In the genomic region with DNA sequence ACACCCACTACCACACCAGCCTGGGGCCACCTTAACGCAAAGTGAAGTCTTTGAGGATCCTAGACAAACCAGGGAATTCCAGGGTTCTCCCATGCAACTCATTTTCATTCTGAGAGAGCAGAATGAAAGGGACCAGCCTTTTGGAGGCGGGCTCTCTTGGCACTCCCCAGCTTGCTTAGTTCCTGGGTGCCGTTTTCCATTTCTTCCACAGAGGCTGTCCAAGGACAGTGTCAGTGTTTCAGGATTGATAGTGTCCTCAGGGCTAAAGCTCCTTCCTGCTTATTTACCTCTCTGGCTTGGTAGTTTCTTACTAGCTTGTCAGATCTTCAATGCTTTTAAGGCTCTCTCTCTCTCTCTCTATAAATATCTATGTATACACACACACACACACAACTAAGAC, we compare ENCODE assay signal across 19 cellular contexts. TPM values are rescaled to one million over a fixed set of nuclear protein-coding genes. Genes with fewer than 3 reads are reported as not detected.
DNase-seq lines count a peak whose midpoint lies in the region; ATAC-seq, FAIRE-seq and TF ChIP-seq lines count a peak whose summit lies in the region.
"Had no signal": no experiment of that assay in that cellular context is flagged by ENCODE, and none has a peak within 500 bp of the region (broad histone marks: within the 10 kb centered on the region; RNA-seq: fewer than 3 reads in every experiment).

No MANE protein-coding gene starts in this region.

- H3K4me3 ChIP-seq in LNCaP clone FGC (ENCODE audit: low read depth, low read length) (no peak overlapping the region), pancreas (no peak overlapping the region)
- H3K4me3 ChIP-seq: BLaER1 treated with 17β-estradiol and CSF1 and Interleukin-3, amounts not matched to agents 10 nM and 100 nM; GM23248 had no signal

- H3K27me3 ChIP-seq in pancreas: no peaks in the 10 kb centered on the region
- H3K27me3 ChIP-seq: BLaER1 treated with 17β-estradiol and CSF1 and Interleukin-3, amounts not matched to agents 10 nM and 100 nM had no signal

- FAIRE-seq in pancreas (lab: Jason Lieb, UNC) (no peak), urothelium cell line (lab: Jason Lieb, UNC) (no peak)
- FAIRE-seq: G401.6, GM12891, GM19239, HepG2, HTR-8/SVneo had no signal

- DNase-seq in NCI-H82 (lab: John Stamatoyannopoulos, UW) (peak; percentile 26), NCI-H82 treated with DMSO at 0.1 percent for 48 hours (lab: John Stamatoyannopoulos, UW; ENCODE audit: unreplicated experiment) (no peak), LNCaP clone FGC (ENCODE audit: low read depth) (peak; percentile 21), islet precursor cell (peak; percentile 71), pancreas (no peak), AG20443 (ENCODE audit: low spot score) (no peak), urothelium cell line (ENCODE audit: low spot score) (no peak)
- DNase-seq: 8988T; CD4-positive, alpha-beta memory T cell; DMS79; GM23248; H7 had no signal

- WGBS in pancreas, 2 donors: 58 to 68% methylated on average over 3 of the region's 3 CpGs

- intact Hi-C loops in pancreas (cut with DNase I): no loop called here

- peaks cover 0 to 3% (median 0%) of the 10 kb centered on the region in 3 donors for H3K4me1 ChIP-seq in pancreas
- H3K4me1 ChIP-seq: BLaER1 treated with 17β-estradiol and CSF1 and Interleukin-3, amounts not matched to agents 10 nM and 100 nM had no signal

- no peaks in the 10 kb centered on the region for H3K9me3 ChIP-seq in pancreas

- H3K27ac ChIP-seq in pancreas: peak overlapping the region in 1 of 4 donors; percentile 25
- H3K27ac ChIP-seq: BLaER1 treated with 17β-estradiol and CSF1 and Interleukin-3, amounts not matched to agents 10 nM and 100 nM; GM23248 had no signal

- TF ChIP-seq CTCF in LNCaP clone FGC (IDR thresholded peaks at IDR 0.05; ENCODE audit: control insufficient read depth, extremely low read depth, insufficient read depth) (no peak), pancreas (IDR thresholded peaks at IDR 0.05) (no peak)

- ATAC-seq in pancreas (peak; percentile 38 to 79 (median 69)), HG02973 (IDR thresholded peaks at IDR 0.05; ENCODE audit: unreplicated experiment) (no peak)

- no peaks in the 10 kb centered on the region for H3K36me3 ChIP-seq in pancreas

RNA-seq across cellular contexts. Expression of gene GNG4, which starts 30.1 kb away (rescaled TPM):
- total RNA-seq in pancreas: 1 to 10 TPM in 5 of 6 donors, under 1 TPM in 1; 0.56 to 7.8 (median 2.2) TPM
- polyA plus RNA-seq in pancreas: 10 to 100 TPM in 1 of 2 donors, 1 to 10 TPM in 1; 5.0 to 20.4 TPM
- polyA plus RNA-seq: CD4-positive, alpha-beta memory T cell had no signal

Comparison
In these comparisons a context has a peak if more than half of its experiments do, and no peak if none do; other contexts are left out.
1. DNase-seq: peak in NCI-H82 (single experiment), LNCaP clone FGC (single experiment) and islet precursor cell (single experiment); none in NCI-H82 treated with DMSO at 0.1 percent for 48 hours (single experiment), pancreas (0 of 6), AG20443 (single experiment) and urothelium cell line (single experiment).